In the genomic region with DNA sequence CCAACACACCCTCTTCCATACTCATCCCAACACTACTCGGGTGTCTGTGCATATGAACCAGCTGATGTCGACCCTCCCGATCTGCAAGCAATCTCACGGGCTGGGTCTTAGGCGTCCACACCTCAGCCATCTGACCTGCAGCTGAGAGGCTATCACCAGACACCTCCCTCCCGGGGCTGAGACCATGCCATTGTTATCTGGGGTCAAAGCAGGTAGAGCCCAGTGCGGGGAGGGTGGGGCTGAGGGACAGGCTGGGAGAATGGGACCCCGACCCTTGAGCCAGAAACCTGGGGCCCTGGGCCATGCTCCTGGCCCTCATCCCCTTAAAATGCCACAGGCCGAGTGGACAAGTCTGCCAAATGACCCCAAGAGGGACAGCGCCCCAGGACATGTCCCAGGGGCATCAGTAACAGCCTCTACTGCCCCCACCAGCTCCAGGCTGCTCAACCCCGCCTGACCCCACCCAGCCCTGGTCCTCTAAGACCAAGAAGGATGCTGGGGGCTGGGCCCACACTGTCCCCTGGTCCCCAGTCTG, we compare ENCODE assay signal across 3 cellular contexts.
"Had no signal": no experiment of that assay in that cellular context is flagged by ENCODE, and none has a peak within 500 bp of the region (broad histone marks: within the 10 kb centered on the region; RNA-seq: fewer than 3 reads in every experiment).

No MANE protein-coding gene starts in this region.

- ATAC-seq: GM12878 had no signal

- DNase-seq: GDM1, GF-D8 had no signal

- H3K4me3 ChIP-seq: GM12878 had no signal
